ENCODE assay signal across 8 cellular contexts in genomic region chr15:84878504-84878903, GRCh38. TPM values are rescaled to one million over a fixed set of nuclear protein-coding genes. Genes with fewer than 3 reads are reported as not detected.
DNase-seq lines count a peak whose midpoint lies in the region; TF ChIP-seq lines count a peak whose summit lies in the region.

No MANE protein-coding gene starts in this region.

- H3K27me3 Mint-ChIP-seq in glutamatergic neuron (ENCODE audit: unreplicated experiment): peaks cover 9% of the 10 kb centered on the region

- 51% methylated on average over 4 of the region's 4 CpGs for WGBS in suprapubic skin

- POLR2A ChIA-PET in BJ (lab: Charles Lee): no interaction called here

- H3K9me3 ChIP-seq in suprapubic skin: no peaks in the 10 kb centered on the region

- no peak for TF ChIP-seq POLR2A in suprapubic skin (IDR thresholded peaks at IDR 0.05)

- H3K36me3 Mint-ChIP-seq in glutamatergic neuron (ENCODE audit: unreplicated experiment): no peaks in the 10 kb centered on the region

- H3K9me3 Mint-ChIP-seq in glutamatergic neuron (ENCODE audit: unreplicated experiment): peaks cover 2% of the 10 kb centered on the region

- H3K27ac ChIP-seq in suprapubic skin: no peak overlapping the region

- H3K36me3 ChIP-seq in BJ (ENCODE audit: control insufficient read depth, insufficient read depth, low read length): no peaks in the 10 kb centered on the region
- H3K36me3 ChIP-seq in suprapubic skin: no peaks in the 10 kb centered on the region

- H3K4me1 ChIP-seq in suprapubic skin: no peaks in the 10 kb centered on the region

- no peak overlapping the region for H3K4me3 Mint-ChIP-seq in glutamatergic neuron (ENCODE audit: unreplicated experiment)

- peak; percentile 72 for TF ChIP-seq CTCF in BJ (IDR thresholded peaks at IDR 0.05; ENCODE audit: insufficient read depth, low read depth, low read length)
- peak; percentile 56 for TF ChIP-seq CTCF in glutamatergic neuron (IDR thresholded peaks at IDR 0.05; ENCODE audit: partially characterized antibody, unreplicated experiment)
- TF ChIP-seq CTCF in suprapubic skin (IDR thresholded peaks at IDR 0.05): peak in 1 of 2 donors; percentile 68

- no peak for TF ChIP-seq EP300 in suprapubic skin (IDR thresholded peaks at IDR 0.05)

- H3K4me3 ChIP-seq in BJ (ENCODE audit: low read depth, low read length) (no peak overlapping the region), suprapubic skin (no peak overlapping the region)

- H3K27me3 ChIP-seq in BJ (ENCODE audit: control insufficient read depth, insufficient read depth, low read length): peaks cover 1% of the 10 kb centered on the region; the same call in 1 of the 2 replicates
- no peaks in the 10 kb centered on the region for H3K27me3 ChIP-seq in suprapubic skin

- no peak overlapping the region for H3K27ac Mint-ChIP-seq in glutamatergic neuron (ENCODE audit: unreplicated experiment)

- H3K4me1 Mint-ChIP-seq in glutamatergic neuron (ENCODE audit: low read depth, unreplicated experiment): peaks cover 17% of the 10 kb centered on the region

- CTCF ChIA-PET in BJ (lab: Yijun Ruan, JAX): interaction anchor here (0.7 to 2.7 kb wide), 18 partner anchors 9 to 291 kb away, joined by 3 to 16 read pairs (median 4); partner anchors contain the start of genes WDR73 and ZSCAN2

- peak; percentile 1 for DNase-seq in BJ (ENCODE audit: low read depth)
- peak; percentile 59 for DNase-seq in HCEC 1CT
- peak; percentile 53 for DNase-seq in RPMI7951 (ENCODE audit: low read depth)
- peak; percentile 37 for DNase-seq in activated effector memory CD4-positive, alpha-beta T cell treated with Interleukin-2 at 50 U/mL for 16 hours
- DNase-seq in glutamatergic neuron: peak; percentile 73
- peak; percentile 90 for DNase-seq in posterior vena cava (ENCODE audit: low spot score)
- DNase-seq in ureter (ENCODE audit: low spot score): peak; percentile 71
- no peak for DNase-seq in suprapubic skin (ENCODE audit: low spot score in 2 of 2)

- intact Hi-C loops in posterior vena cava (cut with DNase I): no loop called here

RNA-seq across cellular contexts. Expression of gene SLC28A1, which starts 6.0 kb away (rescaled TPM):
- polyA plus RNA-seq in BJ (2011; rRNA removed): 0.05 TPM in 1 of 2 replicates, not detected in the other
- polyA minus RNA-seq in BJ (2011; rRNA and poly(A)+ RNA removed): not detected in 2 replicates
- not detected in 2 replicates for total RNA-seq in RPMI7951 (2014; rRNA removed; shearing (Covaris generic))
- total RNA-seq in glutamatergic neuron (ENCODE audit: unreplicated experiment): 0.25 TPM
- total RNA-seq in posterior vena cava: under 1 TPM in 1 of 2 donors, not detected in 1; 0.24 TPM
- not detected for total RNA-seq in ureter
- total RNA-seq in suprapubic skin: not detected

Comparison
In these comparisons a context has a peak if more than half of its experiments do, and no peak if none do; other contexts are left out.
1. DNase-seq: peak in BJ (single experiment), HCEC 1CT (single experiment), RPMI7951 (single experiment), activated effector memory CD4-positive, alpha-beta T cell treated with Interleukin-2 at 50 U/mL for 16 hours (single experiment), glutamatergic neuron (single experiment), posterior vena cava (single experiment) and ureter (single experiment); none in suprapubic skin (0 of 2).